14 cellular contexts compared by ENCODE assay signal in genomic region chr7:47451851-47452205, GRCh38.
DNase-seq lines count a peak whose midpoint lies in the region; ATAC-seq and TF ChIP-seq lines count a peak whose summit lies in the region.
"Had no signal": no experiment of that assay in that cellular context is flagged by ENCODE, and none has a peak within 500 bp of the region (broad histone marks: within the 10 kb centered on the region; RNA-seq: fewer than 3 reads in every experiment).

No MANE protein-coding gene starts in this region.

- DNase-seq in HFF-Myc (ENCODE audit: extremely low read depth, low read depth): no peak
- no peak for DNase-seq in body of pancreas
- DNase-seq in lower lobe of right lung: no peak
- DNase-seq in spleen: no peak
- no peak for DNase-seq in activated naive CD4-positive, alpha-beta T cell treated with Interleukin-2 at 50 U/mL for 16 hours
- no peak for DNase-seq in DMS114 treated with DMSO at 0.1 percent for 48 hours (lab: John Stamatoyannopoulos, UW; ENCODE audit: unreplicated experiment)
- DNase-seq: activated CD8-positive, alpha-beta memory T cell treated with anti-CD3 and anti-CD28 coated beads for 24 hours; activated gamma-delta T cell treated with Interleukin-2 at 50 U/mL for 16 hours; islet precursor cell; NCI-H1105 treated with DMSO at 0.1 percent for 48 hours; NCI-H446 treated with DMSO at 0.1 percent for 48 hours; RPMI8226 had no signal

- no peaks in the 10 kb centered on the region for H3K27me3 ChIP-seq in body of pancreas
- no peaks in the 10 kb centered on the region for H3K27me3 ChIP-seq in lower lobe of right lung (ENCODE audit: low read depth)
- H3K27me3 ChIP-seq in spleen (replicated peaks in 1 of 7): no peaks in the 10 kb centered on the region

- ATAC-seq in body of pancreas (no peak), lower lobe of right lung (no peak), GM21381 (IDR thresholded peaks at IDR 0.05; ENCODE audit: unreplicated experiment) (no peak), HG03354 (IDR thresholded peaks at IDR 0.05; ENCODE audit: poor library complexity, severe bottlenecking, unreplicated experiment) (no peak)

- no peaks in the 10 kb centered on the region for H3K9me3 ChIP-seq in body of pancreas
- H3K9me3 ChIP-seq in lower lobe of right lung: no peaks in the 10 kb centered on the region
- H3K9me3 ChIP-seq in spleen: no peaks in the 10 kb centered on the region

- intact Hi-C loops in body of pancreas (cut with DNase I): no loop called here
- intact Hi-C loops in lower lobe of right lung (cut with DNase I): no loop called here
- intact Hi-C loops in spleen (cut with DNase I; ENCODE audit: low total_unique reads): loop anchor here (10.0 kb wide), 1 partner anchor 123 kb away; no protein-coding TSS in a partner anchor

- 27 to 30% methylated on average over 3 of the region's 3 CpGs for WGBS in body of pancreas, 2 donors
- WGBS in spleen, 5 donors: 73 to 87% (median 84%) methylated on average over 3 of the region's 3 CpGs

- H3K36me3 ChIP-seq in body of pancreas (replicated peaks in 1 of 2; ENCODE audit: insufficient read depth in 1 of 2, low read depth in 2 of 2) (no peaks in the 10 kb centered on the region), lower lobe of right lung (peaks cover 6% of the 10 kb centered on the region), spleen (peaks cover 0 to 18% (median 0%) of the 10 kb centered on the region in 6 donors)

- TF ChIP-seq CTCF in HFF-Myc (IDR thresholded peaks at IDR 0.05; ENCODE audit: low read depth, low read length, missing control alignments) (no peak), body of pancreas (IDR thresholded peaks at IDR 0.05) (no peak), lower lobe of right lung (IDR thresholded peaks at IDR 0.05) (no peak), spleen (IDR thresholded peaks at IDR 0.05 in 8 of 11, conservative IDR thresholded peaks at IDR 0.05 in 3 of 11) (no peak)

- H3K4me1 ChIP-seq in body of pancreas: peaks cover 85% of the 10 kb centered on the region
- peaks cover 47% of the 10 kb centered on the region for H3K4me1 ChIP-seq in lower lobe of right lung
- H3K4me1 ChIP-seq in spleen: peaks cover 15 to 69% (median 35%) of the 10 kb centered on the region in 6 donors

- peak in 2 of 3 donors; percentile 26 to 27 for TF ChIP-seq POLR2A in body of pancreas (IDR thresholded peaks at IDR 0.05)
- no peak for TF ChIP-seq POLR2A in spleen (IDR thresholded peaks at IDR 0.05)

- peak overlapping the region; percentile 40 for H3K4me3 ChIP-seq in HFF-Myc (replicated peaks; ENCODE audit: low read depth, low read length)
- H3K4me3 ChIP-seq in body of pancreas: no peak overlapping the region
- no peak overlapping the region for H3K4me3 ChIP-seq in lower lobe of right lung
- no peak overlapping the region for H3K4me3 ChIP-seq in spleen

- H3K27ac ChIP-seq in body of pancreas (peak overlapping the region; percentile 78 to 95 (median 92)), lower lobe of right lung (peak overlapping the region; percentile 87), spleen (peak overlapping the region in 5 of 8 donors; percentile 70 to 86 (median 82))

Comparison
In these comparisons a context has a peak if more than half of its experiments do, and no peak if none do; other contexts are left out.
1. POLR2A ChIP-seq: peak in body of pancreas (2 of 3); none in spleen (0 of 3).
2. Peak in every context shown above with its lines, with median percentiles within 50 percentile points of each other: H3K27ac ChIP-seq.